Comparison of ENCODE assay signal across 20 cellular contexts in genomic region chr7:32762321-32762669, GRCh38.
A peak's percentile ranks its signal among the peaks of the same experiment; 100 is the strongest.
DNase-seq lines count a peak whose midpoint lies in the region; ATAC-seq and TF ChIP-seq lines count a peak whose summit lies in the region.
"Had no signal": no experiment of that assay in that cellular context is flagged by ENCODE, and none has a peak within 500 bp of the region (broad histone marks: within the 10 kb centered on the region; RNA-seq: fewer than 3 reads in every experiment).

No MANE protein-coding gene starts in this region.

- POLR2A ChIA-PET in activated CD4-positive, alpha-beta memory T cell treated with anti-CD3 and anti-CD28 coated beads for 36 hours (lab: Charles Lee): no interaction called here

- H3K4me3 Mint-ChIP-seq in T-helper 1 cell treated with Interleukin-12 subunit alpha and Interleukin-12 subunit beta and Interleukin-4 antibody, amounts not matched to agents 30 μg/mL and 1 μg/mL, for 36 hours: peak overlapping the region; percentile 24
- peak overlapping the region; percentile 80 to 88 for H3K4me3 Mint-ChIP-seq in stimulated activated naive B cell treated with anti-CD40 and anti-IgM and Interleukin-4, amounts not matched to agents 10 μg/mL and 1 μg/mL and 100 μg/mL, for 72 hours
- H3K4me3 Mint-ChIP-seq in activated CD4-positive, alpha-beta memory T cell treated with anti-CD3 and anti-CD28 coated beads for 36 hours: no peak overlapping the region
- H3K4me3 Mint-ChIP-seq: activated CD4-positive, alpha-beta T cell treated with anti-CD3 and anti-CD28 coated beads, Interleukin-2, amount 10 ng/mL, durations not matched to agents 7 days and 5 days; activated T-helper 1 cell treated with anti-CD3 and anti-CD28 coated beads, Interleukin-12 subunit alpha, Interleukin-12 subunit beta, Interleukin-2, Interleukin-4 antibody, amounts not matched to agents 30 ng/mL and 10 ng/mL and 1 ng/mL, durations not matched to agents 14 hours and 24 hours and 36 hours had no signal

- no peak overlapping the region for H3K18ac ChIP-seq in trophoblast cell (ENCODE audit: low read length)

- H3K36me3 Mint-ChIP-seq in T-helper 1 cell treated with Interleukin-12 subunit alpha and Interleukin-12 subunit beta and Interleukin-4 antibody, amounts not matched to agents 30 μg/mL and 1 μg/mL, for 36 hours (ENCODE audit: low read depth): no peaks in the 10 kb centered on the region
- peaks cover 0 to 3% of the 10 kb centered on the region in 2 donors for H3K36me3 Mint-ChIP-seq in stimulated activated naive B cell treated with anti-CD40 and anti-IgM and Interleukin-4, amounts not matched to agents 10 μg/mL and 1 μg/mL and 100 μg/mL, for 72 hours
- no peaks in the 10 kb centered on the region for H3K36me3 Mint-ChIP-seq in activated CD4-positive, alpha-beta memory T cell treated with anti-CD3 and anti-CD28 coated beads for 36 hours
- H3K36me3 Mint-ChIP-seq: CD4-positive, alpha-beta memory T cell had no signal

- H3K27ac Mint-ChIP-seq in T-helper 1 cell treated with Interleukin-12 subunit alpha and Interleukin-12 subunit beta and Interleukin-4 antibody, amounts not matched to agents 30 μg/mL and 1 μg/mL, for 36 hours: no peak overlapping the region
- H3K27ac Mint-ChIP-seq in stimulated activated naive B cell treated with anti-CD40 and anti-IgM and Interleukin-4, amounts not matched to agents 10 μg/mL and 1 μg/mL and 100 μg/mL, for 72 hours: peak overlapping the region; percentile 84
- no peak overlapping the region for H3K27ac Mint-ChIP-seq in activated CD4-positive, alpha-beta memory T cell treated with anti-CD3 and anti-CD28 coated beads for 36 hours
- H3K27ac Mint-ChIP-seq: activated CD4-positive, alpha-beta T cell treated with anti-CD3 and anti-CD28 coated beads, Interleukin-2, amount 10 ng/mL, durations not matched to agents 7 days and 5 days; activated T-helper 1 cell treated with anti-CD3 and anti-CD28 coated beads, Interleukin-12 subunit alpha, Interleukin-12 subunit beta, Interleukin-2, Interleukin-4 antibody, amounts not matched to agents 30 ng/mL and 10 ng/mL and 1 ng/mL, durations not matched to agents 14 hours and 24 hours and 36 hours; CD4-positive, alpha-beta memory T cell had no signal

- no peaks in the 10 kb centered on the region for H3K27me3 ChIP-seq in lower lobe of right lung (ENCODE audit: low read depth)
- peaks cover 12% of the 10 kb centered on the region for H3K27me3 ChIP-seq in trophoblast cell (ENCODE audit: insufficient read depth, low read length)
- H3K27me3 ChIP-seq: adrenal gland, ovary had no signal

- no peaks in the 10 kb centered on the region for H3K36me3 ChIP-seq in lower lobe of right lung
- H3K36me3 ChIP-seq in trophoblast cell (ENCODE audit: control insufficient read depth in 1 of 2, insufficient read depth in 2 of 2, low read length in 2 of 2): no peaks in the 10 kb centered on the region
- H3K36me3 ChIP-seq: adrenal gland, heart left ventricle, ovary had no signal

- H2AK5ac ChIP-seq in trophoblast cell (ENCODE audit: low read length): no peak overlapping the region

- H3K4me3 ChIP-seq in astrocyte of the spinal cord (ENCODE audit: low read depth, low read length): peak overlapping the region; percentile 32
- H3K4me3 ChIP-seq in lower lobe of right lung: peak overlapping the region; percentile 23
- H3K4me3 ChIP-seq in trophoblast cell (ENCODE audit: low read depth, low read length): no peak overlapping the region
- H3K4me3 ChIP-seq: adrenal gland, ovary had no signal

- H2BK12ac ChIP-seq in trophoblast cell (ENCODE audit: low read length): no peak overlapping the region

- no peak overlapping the region for H3K9ac ChIP-seq in trophoblast cell (ENCODE audit: low read length)

- H3K4me1 ChIP-seq in lower lobe of right lung (peaks cover 4% of the 10 kb centered on the region), trophoblast cell (ENCODE audit: control insufficient read depth in 1 of 2, insufficient read depth in 2 of 2, low read length in 2 of 2) (peaks cover 2 to 3% of the 10 kb centered on the region in 2 experiments)
- H3K4me1 ChIP-seq: adrenal gland had no signal

- intact Hi-C loops in lower lobe of right lung (cut with DNase I): no loop called here
- intact Hi-C loops in activated CD4-positive, alpha-beta memory T cell treated with anti-CD3 and anti-CD28 coated beads for 36 hours (cut with micrococcal nuclease): loop anchor here (10.0 kb wide), 1 partner anchor 267 kb away; the partner anchor contains the start of genes AVL9 and LSM5

- no peaks in the 10 kb centered on the region for H3K79me1 ChIP-seq in trophoblast cell (ENCODE audit: low read length)

- H4K91ac ChIP-seq in trophoblast cell (ENCODE audit: low read depth, low read length): no peak overlapping the region

- TF ChIP-seq CTCF in astrocyte of the spinal cord (IDR thresholded peaks at IDR 0.05; ENCODE audit: low read depth, low read length): no peak
- no peak for TF ChIP-seq CTCF in lower lobe of right lung (IDR thresholded peaks at IDR 0.05)

- no peak overlapping the region for H3K23ac ChIP-seq in trophoblast cell (ENCODE audit: low read length)

- in situ Hi-C loops in astrocyte of the spinal cord (cut with HindIII; ENCODE audit: low sequenced_read_pairs): no loop called here

- no peak overlapping the region for H2BK5ac ChIP-seq in trophoblast cell (ENCODE audit: low read depth, low read length, poor library complexity)

- no peaks in the 10 kb centered on the region for H3K79me2 ChIP-seq in trophoblast cell (ENCODE audit: control insufficient read depth, insufficient read depth, low read length, poor library complexity)

- H3K9me3 ChIP-seq in lower lobe of right lung: no peaks in the 10 kb centered on the region
- H3K9me3 ChIP-seq in trophoblast cell (ENCODE audit: insufficient read depth, low read depth, low read length): no peaks in the 10 kb centered on the region
- H3K9me3 ChIP-seq: adrenal gland, ovary had no signal

- DNase-seq in T-helper 1 cell: no peak
- DNase-seq in astrocyte of the spinal cord (ENCODE audit: low read depth, low spot score): no peak
- DNase-seq in lower lobe of right lung: no peak
- no peak for DNase-seq in stimulated activated naive B cell treated with anti-CD40 and anti-IgM and Interleukin-4, amounts not matched to agents 10 μg/mL and 1 μg/mL and 100 μg/mL, for 72 hours
- no peak for DNase-seq in cerebellum (ENCODE audit: low spot score)
- no peak for DNase-seq in activated CD4-positive, alpha-beta memory T cell treated with anti-CD3 and anti-CD28 coated beads for 36 hours
- no peak for DNase-seq in trophoblast cell
- DNase-seq: activated CD4-positive, alpha-beta T cell treated with anti-CD3 and anti-CD28 coated beads, Interleukin-2, amount 10 ng/mL, durations not matched to agents 7 days and 5 days; adrenal gland; CD4-positive, alpha-beta memory T cell; midbrain; NCI-H1694 treated with DMSO at 0.1 percent for 48 hours; ovary; SHP77; T-helper 9 cell had no signal

- H3K27ac ChIP-seq in lower lobe of right lung (no peak overlapping the region), trophoblast cell (ENCODE audit: low read depth, low read length) (no peak overlapping the region)
- H3K27ac ChIP-seq: 22Rv1, adrenal gland, epithelial cell of prostate, ovary had no signal

- no peaks in the 10 kb centered on the region for H3K9me3 Mint-ChIP-seq in T-helper 1 cell treated with Interleukin-12 subunit alpha and Interleukin-12 subunit beta and Interleukin-4 antibody, amounts not matched to agents 30 μg/mL and 1 μg/mL, for 36 hours
- no peaks in the 10 kb centered on the region for H3K9me3 Mint-ChIP-seq in stimulated activated naive B cell treated with anti-CD40 and anti-IgM and Interleukin-4, amounts not matched to agents 10 μg/mL and 1 μg/mL and 100 μg/mL, for 72 hours
- no peaks in the 10 kb centered on the region for H3K9me3 Mint-ChIP-seq in activated CD4-positive, alpha-beta memory T cell treated with anti-CD3 and anti-CD28 coated beads for 36 hours
- H3K9me3 Mint-ChIP-seq: activated CD4-positive, alpha-beta T cell treated with anti-CD3 and anti-CD28 coated beads, Interleukin-2, amount 10 ng/mL, durations not matched to agents 7 days and 5 days; activated T-helper 1 cell treated with anti-CD3 and anti-CD28 coated beads, Interleukin-12 subunit alpha, Interleukin-12 subunit beta, Interleukin-2, Interleukin-4 antibody, amounts not matched to agents 30 ng/mL and 10 ng/mL and 1 ng/mL, durations not matched to agents 14 hours and 24 hours and 36 hours; CD4-positive, alpha-beta memory T cell had no signal

- no CpG with 5 or more reads among the region's 9 CpGs for WGBS in trophoblast cell (ENCODE audit: extremely low coverage, insufficient coverage, insufficient read length)

- H2AFZ ChIP-seq in trophoblast cell (ENCODE audit: insufficient read depth, low read length, poor library complexity): no peak overlapping the region

- CTCF ChIA-PET in activated CD4-positive, alpha-beta memory T cell treated with anti-CD3 and anti-CD28 coated beads for 36 hours (lab: Charles Lee): no interaction called here

- peaks cover 3% of the 10 kb centered on the region for H3K4me1 Mint-ChIP-seq in T-helper 1 cell treated with Interleukin-12 subunit alpha and Interleukin-12 subunit beta and Interleukin-4 antibody, amounts not matched to agents 30 μg/mL and 1 μg/mL, for 36 hours (ENCODE audit: low read depth)
- peaks cover 5 to 23% of the 10 kb centered on the region in 2 donors for H3K4me1 Mint-ChIP-seq in stimulated activated naive B cell treated with anti-CD40 and anti-IgM and Interleukin-4, amounts not matched to agents 10 μg/mL and 1 μg/mL and 100 μg/mL, for 72 hours
- peaks cover 8% of the 10 kb centered on the region for H3K4me1 Mint-ChIP-seq in activated CD4-positive, alpha-beta memory T cell treated with anti-CD3 and anti-CD28 coated beads for 36 hours (ENCODE audit: low read depth)

- H3K4ac ChIP-seq in trophoblast cell (ENCODE audit: low read depth, low read length): no peak overlapping the region

- H2BK120ac ChIP-seq in trophoblast cell (ENCODE audit: insufficient read depth, low read length, poor library complexity): no peak overlapping the region

- no peak overlapping the region for H3K14ac ChIP-seq in trophoblast cell (ENCODE audit: low read length)

- peaks cover 64% of the 10 kb centered on the region for H3K27me3 Mint-ChIP-seq in T-helper 1 cell treated with Interleukin-12 subunit alpha and Interleukin-12 subunit beta and Interleukin-4 antibody, amounts not matched to agents 30 μg/mL and 1 μg/mL, for 36 hours (ENCODE audit: low read depth)
- H3K27me3 Mint-ChIP-seq in stimulated activated naive B cell treated with anti-CD40 and anti-IgM and Interleukin-4, amounts not matched to agents 10 μg/mL and 1 μg/mL and 100 μg/mL, for 72 hours: peaks cover 34 to 35% of the 10 kb centered on the region in 2 donors
- H3K27me3 Mint-ChIP-seq in activated CD4-positive, alpha-beta memory T cell treated with anti-CD3 and anti-CD28 coated beads for 36 hours: peaks cover 38% of the 10 kb centered on the region

- no peak overlapping the region for H3K4me2 ChIP-seq in trophoblast cell (ENCODE audit: low read length)

- ATAC-seq in lower lobe of right lung: no peak
- ATAC-seq in stimulated activated naive B cell treated with anti-CD40 and anti-IgM and Interleukin-4, amounts not matched to agents 10 μg/mL and 1 μg/mL and 100 μg/mL, for 72 hours (replicated peaks): peak in 1 of 2 donors; percentile 33

- no peak overlapping the region for H4K8ac ChIP-seq in trophoblast cell (ENCODE audit: low read depth, low read length)

- H4K12ac ChIP-seq in trophoblast cell (ENCODE audit: low read depth, low read length): no peak overlapping the region
